ENCODE assay signal across 15 cellular contexts in the genomic region with DNA sequence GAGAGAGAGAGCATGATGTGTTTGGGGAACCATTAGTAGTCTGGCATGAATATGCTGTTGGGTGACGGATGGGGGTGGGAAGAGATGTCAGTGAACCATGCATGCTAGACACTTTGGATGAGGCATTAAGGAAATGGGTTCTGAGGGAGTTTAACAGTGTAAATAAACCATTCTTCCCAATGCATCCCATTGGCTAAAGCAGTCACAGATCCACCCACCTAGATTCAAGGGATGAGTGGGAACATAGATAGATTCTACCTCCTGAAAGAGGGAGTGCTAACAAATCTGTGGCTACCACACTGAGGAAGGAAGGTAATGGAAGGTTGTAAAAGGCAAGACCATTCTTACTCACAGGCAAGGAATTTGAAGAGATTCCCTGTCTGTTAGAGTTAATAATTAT.
"Had no signal": no experiment of that assay in that cellular context is flagged by ENCODE, and none has a peak within 500 bp of the region (broad histone marks: within the 10 kb centered on the region; RNA-seq: fewer than 3 reads in every experiment).

No MANE protein-coding gene starts in this region.

- DNase-seq: activated CD4-positive, CD25-positive, alpha-beta regulatory T cell treated with anti-CD3 and anti-CD28 coated beads, Interleukin-2, amount 50 U/mL, for 72 hours; activated naive CD4-positive, alpha-beta T cell; activated naive CD8-positive, alpha-beta T cell treated with anti-CD3 and anti-CD28 coated beads for 36 hours; amygdala; dermis blood vessel endothelial cell; effector memory CD8-positive, alpha-beta T cell; foreskin fibroblast; hippocampal formation; left lung; sigmoid colon; stimulated activated CD4-positive, alpha-beta T cell treated with anti-CD3 and anti-CD28 coated beads, Interleukin-4, amount 100 ng/mL, for 24 hours; T-helper 2 cell; testis had no signal

- ATAC-seq: effector memory CD8-positive, alpha-beta T cell; left lung; natural killer cell treated with Interleukin-12 subunit alpha and Interleukin-12 subunit beta and Interleukin-15 and Interleukin-18, amount 100 ng/mL, for 72 hours; stimulated activated effector memory CD8-positive, alpha-beta T cell treated with anti-CD3 and anti-CD28 coated beads, Interleukin-12 subunit alpha, Interleukin-12 subunit beta, amount 100 ng/mL, for 72 hours had no signal

- H3K4me3 ChIP-seq: left lung, sigmoid colon, testis had no signal
